ENCODE assay signal across 37 cellular contexts in the genomic region with DNA sequence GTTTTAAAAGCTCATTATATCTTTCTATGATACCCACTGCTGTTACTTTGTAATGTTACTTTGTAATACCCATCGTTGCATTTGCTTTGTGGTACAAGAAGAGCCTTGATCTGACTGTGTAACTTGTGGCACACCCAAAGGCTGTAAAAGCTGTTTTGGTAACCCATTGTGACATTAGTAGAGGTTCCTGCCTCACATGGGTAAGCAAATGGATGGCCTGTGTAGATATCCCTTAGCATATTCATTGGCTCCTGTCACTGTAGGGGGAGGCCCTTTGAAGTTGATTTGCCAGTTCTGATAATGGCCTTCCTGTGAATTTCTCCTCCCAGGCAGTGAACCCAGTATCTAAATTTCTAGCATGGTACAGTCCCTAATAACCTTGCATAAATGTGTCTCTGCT. TPM values are rescaled to one million over a fixed set of nuclear protein-coding genes. Genes with fewer than 3 reads are reported as not detected.
"Had no signal": no experiment of that assay in that cellular context is flagged by ENCODE, and none has a peak within 500 bp of the region (broad histone marks: within the 10 kb centered on the region; RNA-seq: fewer than 3 reads in every experiment).

No MANE protein-coding gene starts in this region.

- H3K36me3 ChIP-seq: ascending aorta, cardiac muscle cell had no signal

- H3K36me3 Mint-ChIP-seq: activated CD8-positive, alpha-beta memory T cell treated with anti-CD3 and anti-CD28 coated beads, Interleukin-2, amount 10 ng/mL, durations not matched to agents 7 days and 5 days; activated naive CD4-positive, alpha-beta T cell treated with anti-CD3 and anti-CD28 coated beads, Interleukin-2, amount 10 ng/mL, durations not matched to agents 7 days and 5 days; activated naive CD4-positive, alpha-beta T cell treated with anti-CD3 and anti-CD28 coated beads, Interleukin-2, amount 50 U/mL, for 24 hours; activated naive CD8-positive, alpha-beta T cell; activated naive CD8-positive, alpha-beta T cell treated with anti-CD3 and anti-CD28 coated beads, Interleukin-2, amount 10 ng/mL, durations not matched to agents 7 days and 5 days; brain had no signal

- H3K4me3 ChIP-seq: ascending aorta, cardiac muscle cell had no signal

- H3K4me1 Mint-ChIP-seq: activated B cell treated with CpG ODN at 0.5 μM for 24 hours; activated naive CD4-positive, alpha-beta T cell treated with anti-CD3 and anti-CD28 coated beads, Interleukin-2, amount 10 ng/mL, durations not matched to agents 7 days and 5 days; activated naive CD4-positive, alpha-beta T cell treated with anti-CD3 and anti-CD28 coated beads, Interleukin-2, amount 50 U/mL, for 24 hours; activated naive CD8-positive, alpha-beta T cell treated with anti-CD3 and anti-CD28 coated beads, Interleukin-2, amount 50 U/mL, for 24 hours; brain; central memory CD8-positive, alpha-beta T cell had no signal

- H3K27ac Mint-ChIP-seq: activated B cell treated with CpG ODN at 0.5 μM for 24 hours; activated CD4-positive, alpha-beta memory T cell treated with anti-CD3 and anti-CD28 coated beads, Interleukin-2, amount 10 ng/mL, durations not matched to agents 7 days and 5 days; activated CD4-positive, alpha-beta T cell treated with anti-CD3 and anti-CD28 coated beads for 36 hours; activated CD4-positive, alpha-beta T cell treated with anti-CD3 and anti-CD28 coated beads, Interleukin-2, amount 10 ng/mL, durations not matched to agents 7 days and 5 days; activated CD8-positive, alpha-beta memory T cell treated with anti-CD3 and anti-CD28 coated beads, Interleukin-2, amount 10 ng/mL, durations not matched to agents 7 days and 5 days; activated CD8-positive, alpha-beta T cell treated with anti-CD3 and anti-CD28 coated beads, Interleukin-2, amount 10 ng/mL, durations not matched to agents 7 days and 5 days; activated naive CD4-positive, alpha-beta T cell treated with anti-CD3 and anti-CD28 coated beads, Interleukin-2, amount 10 ng/mL, durations not matched to agents 7 days and 5 days; activated naive CD4-positive, alpha-beta T cell treated with anti-CD3 and anti-CD28 coated beads, Interleukin-2, amount 50 U/mL, for 24 hours; activated naive CD8-positive, alpha-beta T cell; activated naive CD8-positive, alpha-beta T cell treated with anti-CD3 and anti-CD28 coated beads, Interleukin-2, amount 10 ng/mL, durations not matched to agents 7 days and 5 days; activated naive CD8-positive, alpha-beta T cell treated with anti-CD3 and anti-CD28 coated beads, Interleukin-2, amount 50 U/mL, for 24 hours; activated T-cell treated with anti-CD3 and anti-CD28 coated beads, Interleukin-2, amount 50 U/mL, for 24 hours; activated T-helper 2 cell treated with anti-CD3 and anti-CD28 coated beads, Interferon-gamma antibody, Interleukin-2, Interleukin-4, amounts not matched to agents 10 μg/mL and 5 μg/mL and 100 μg/mL, durations not matched to agents 14 hours and 24 hours and 36 hours; brain; T-helper 1 cell treated with Interleukin-12 subunit alpha and Interleukin-12 subunit beta and Interleukin-4 antibody, amounts not matched to agents 30 μg/mL and 1 μg/mL, for 36 hours; T-helper 2 cell treated with Interferon-gamma antibody and Interleukin-4, amounts not matched to agents 5 μg/mL and 100 μg/mL, for 36 hours had no signal

- H3K9me3 Mint-ChIP-seq: activated B cell treated with CpG ODN at 0.5 μM for 24 hours; activated CD4-positive, alpha-beta memory T cell treated with anti-CD3 and anti-CD28 coated beads, Interleukin-2, amount 10 ng/mL, durations not matched to agents 7 days and 5 days; activated CD4-positive, alpha-beta T cell treated with anti-CD3 and anti-CD28 coated beads, Interleukin-2, amount 10 ng/mL, durations not matched to agents 7 days and 5 days; activated naive CD4-positive, alpha-beta T cell treated with anti-CD3 and anti-CD28 coated beads, Interleukin-2, amount 10 ng/mL, durations not matched to agents 7 days and 5 days; activated naive CD4-positive, alpha-beta T cell treated with anti-CD3 and anti-CD28 coated beads, Interleukin-2, amount 50 U/mL, for 24 hours; activated naive CD8-positive, alpha-beta T cell treated with anti-CD3 and anti-CD28 coated beads, Interleukin-2, amount 10 ng/mL, durations not matched to agents 7 days and 5 days; activated naive CD8-positive, alpha-beta T cell treated with anti-CD3 and anti-CD28 coated beads, Interleukin-2, amount 50 U/mL, for 24 hours; activated T-cell treated with anti-CD3 and anti-CD28 coated beads, Interleukin-2, amount 50 U/mL, for 24 hours; activated T-helper 2 cell treated with anti-CD3 and anti-CD28 coated beads, Interferon-gamma antibody, Interleukin-2, Interleukin-4, amounts not matched to agents 10 μg/mL and 5 μg/mL and 100 μg/mL, durations not matched to agents 14 hours and 24 hours and 36 hours; central memory CD8-positive, alpha-beta T cell; T-helper 1 cell treated with Interleukin-12 subunit alpha and Interleukin-12 subunit beta and Interleukin-4 antibody, amounts not matched to agents 30 μg/mL and 1 μg/mL, for 36 hours; T-helper 2 cell treated with Interferon-gamma antibody and Interleukin-4, amounts not matched to agents 5 μg/mL and 100 μg/mL, for 36 hours had no signal

- H3K4me1 ChIP-seq: ascending aorta had no signal

- ATAC-seq: activated CD4-positive, alpha-beta T cell treated with anti-CD3 and anti-CD28 coated beads for 36 hours; activated CD8-positive, alpha-beta memory T cell treated with anti-CD3 and anti-CD28 coated beads, Interleukin-2, amount 10 ng/mL, durations not matched to agents 7 days and 5 days; activated CD8-positive, alpha-beta T cell treated with anti-CD3 and anti-CD28 coated beads, Interleukin-2, amount 10 ng/mL, durations not matched to agents 7 days and 5 days had no signal

- H3K4me3 Mint-ChIP-seq: activated B cell treated with CpG ODN at 0.5 μM for 24 hours; activated CD4-positive, alpha-beta memory T cell treated with anti-CD3 and anti-CD28 coated beads, Interleukin-2, amount 10 ng/mL, durations not matched to agents 7 days and 5 days; activated CD4-positive, alpha-beta T cell treated with anti-CD3 and anti-CD28 coated beads for 36 hours; activated CD4-positive, alpha-beta T cell treated with anti-CD3 and anti-CD28 coated beads, Interleukin-2, amount 10 ng/mL, durations not matched to agents 7 days and 5 days; activated CD8-positive, alpha-beta memory T cell treated with anti-CD3 and anti-CD28 coated beads, Interleukin-2, amount 10 ng/mL, durations not matched to agents 7 days and 5 days; activated CD8-positive, alpha-beta T cell treated with anti-CD3 and anti-CD28 coated beads, Interleukin-2, amount 10 ng/mL, durations not matched to agents 7 days and 5 days; activated naive CD4-positive, alpha-beta T cell treated with anti-CD3 and anti-CD28 coated beads, Interleukin-2, amount 10 ng/mL, durations not matched to agents 7 days and 5 days; activated naive CD4-positive, alpha-beta T cell treated with anti-CD3 and anti-CD28 coated beads, Interleukin-2, amount 50 U/mL, for 24 hours; activated naive CD8-positive, alpha-beta T cell; activated naive CD8-positive, alpha-beta T cell treated with anti-CD3 and anti-CD28 coated beads, Interleukin-2, amount 10 ng/mL, durations not matched to agents 7 days and 5 days; activated naive CD8-positive, alpha-beta T cell treated with anti-CD3 and anti-CD28 coated beads, Interleukin-2, amount 50 U/mL, for 24 hours; activated T-cell treated with anti-CD3 and anti-CD28 coated beads, Interleukin-2, amount 50 U/mL, for 24 hours; brain; central memory CD8-positive, alpha-beta T cell; T-helper 1 cell treated with Interleukin-12 subunit alpha and Interleukin-12 subunit beta and Interleukin-4 antibody, amounts not matched to agents 30 μg/mL and 1 μg/mL, for 36 hours; T-helper 2 cell treated with Interferon-gamma antibody and Interleukin-4, amounts not matched to agents 5 μg/mL and 100 μg/mL, for 36 hours had no signal

- H3K27ac ChIP-seq: ascending aorta, cardiac muscle cell, VCaP had no signal

- DNase-seq: activated B cell treated with CpG ODN at 0.5 μM for 24 hours; activated CD4-positive, alpha-beta memory T cell treated with anti-CD3 and anti-CD28 coated beads, Interleukin-2, amount 10 ng/mL, durations not matched to agents 7 days and 5 days; activated CD4-positive, alpha-beta T cell treated with anti-CD3 and anti-CD28 coated beads for 48 hours; activated CD4-positive, alpha-beta T cell treated with anti-CD3 and anti-CD28 coated beads, Interleukin-2, amount 10 ng/mL, durations not matched to agents 7 days and 5 days; activated CD4-positive, alpha-beta T cell treated with anti-CD3 and anti-CD28 coated beads, Interleukin-2, amount 50 U/mL, for 48 hours; activated CD4-positive, CD25-positive, alpha-beta regulatory T cell treated with anti-CD3 and anti-CD28 coated beads, Interleukin-2, amount 50 U/mL, for 72 hours; activated CD8-positive, alpha-beta memory T cell treated with anti-CD3 and anti-CD28 coated beads for 24 hours; activated CD8-positive, alpha-beta memory T cell treated with anti-CD3 and anti-CD28 coated beads, Interleukin-2, amount 10 ng/mL, durations not matched to agents 7 days and 5 days; activated CD8-positive, alpha-beta memory T cell treated with anti-CD3 and anti-CD28 coated beads, Interleukin-2, amount 50 U/mL, for 48 hours; activated CD8-positive, alpha-beta T cell treated with anti-CD3 and anti-CD28 coated beads, Interleukin-2, amount 10 ng/mL, durations not matched to agents 7 days and 5 days; activated effector memory CD4-positive, alpha-beta T cell treated with Interleukin-2 at 50 U/mL for 16 hours; activated gamma-delta T cell; activated naive CD4-positive, alpha-beta T cell treated with anti-CD3 and anti-CD28 coated beads, Interleukin-2, amount 10 ng/mL, durations not matched to agents 7 days and 5 days; activated naive CD4-positive, alpha-beta T cell treated with Interleukin-2 at 50 U/mL for 16 hours; activated naive CD8-positive, alpha-beta T cell treated with anti-CD3 and anti-CD28 coated beads, Interleukin-2, amount 10 ng/mL, durations not matched to agents 7 days and 5 days; activated naive CD8-positive, alpha-beta T cell treated with anti-CD3 and anti-CD28 coated beads, Interleukin-2, amount 50 U/mL, for 24 hours; activated T-cell treated with anti-CD3 and anti-CD28 coated beads, Interleukin-2, amount 50 U/mL, for 24 hours; activated T-cell treated with anti-CD3 and anti-CD28 coated beads, Interleukin-2, amount 50 U/mL, for 48 hours; amygdala; anterior cingulate cortex; caudate nucleus; cerebellar nuclear complex; T-helper 1 cell; T-helper 9 cell had no signal

- H3K27me3 ChIP-seq: ascending aorta, cardiac muscle cell had no signal

RNA-seq across cellular contexts. Expression of gene SPATA31C1, which starts 40.8 kb away (rescaled TPM):
- total RNA-seq: activated B cell treated with CpG ODN at 0.5 μM for 24 hours; activated CD4-positive, alpha-beta memory T cell treated with anti-CD3 and anti-CD28 coated beads, Interleukin-2, amount 10 ng/mL, durations not matched to agents 7 days and 5 days; activated CD4-positive, alpha-beta T cell treated with anti-CD3 and anti-CD28 coated beads for 36 hours; activated CD4-positive, alpha-beta T cell treated with anti-CD3 and anti-CD28 coated beads, Interleukin-2, amount 10 ng/mL, durations not matched to agents 7 days and 5 days; activated CD8-positive, alpha-beta memory T cell treated with anti-CD3 and anti-CD28 coated beads, Interleukin-2, amount 10 ng/mL, durations not matched to agents 7 days and 5 days; activated CD8-positive, alpha-beta T cell treated with anti-CD3 and anti-CD28 coated beads, Interleukin-2, amount 10 ng/mL, durations not matched to agents 7 days and 5 days; activated naive CD8-positive, alpha-beta T cell treated with anti-CD3 and anti-CD28 coated beads, Interleukin-2, amount 10 ng/mL, durations not matched to agents 7 days and 5 days; activated T-helper 2 cell treated with anti-CD3 and anti-CD28 coated beads, Interferon-gamma antibody, Interleukin-2, Interleukin-4, amounts not matched to agents 10 μg/mL and 5 μg/mL and 100 μg/mL, durations not matched to agents 14 hours and 24 hours and 36 hours; ascending aorta; bronchial epithelial cell; cardiac muscle cell had no signal
- polyA plus RNA-seq: adipose tissue, cardiac muscle cell had no signal
